11 cellular contexts compared by ENCODE assay signal in the genomic region with DNA sequence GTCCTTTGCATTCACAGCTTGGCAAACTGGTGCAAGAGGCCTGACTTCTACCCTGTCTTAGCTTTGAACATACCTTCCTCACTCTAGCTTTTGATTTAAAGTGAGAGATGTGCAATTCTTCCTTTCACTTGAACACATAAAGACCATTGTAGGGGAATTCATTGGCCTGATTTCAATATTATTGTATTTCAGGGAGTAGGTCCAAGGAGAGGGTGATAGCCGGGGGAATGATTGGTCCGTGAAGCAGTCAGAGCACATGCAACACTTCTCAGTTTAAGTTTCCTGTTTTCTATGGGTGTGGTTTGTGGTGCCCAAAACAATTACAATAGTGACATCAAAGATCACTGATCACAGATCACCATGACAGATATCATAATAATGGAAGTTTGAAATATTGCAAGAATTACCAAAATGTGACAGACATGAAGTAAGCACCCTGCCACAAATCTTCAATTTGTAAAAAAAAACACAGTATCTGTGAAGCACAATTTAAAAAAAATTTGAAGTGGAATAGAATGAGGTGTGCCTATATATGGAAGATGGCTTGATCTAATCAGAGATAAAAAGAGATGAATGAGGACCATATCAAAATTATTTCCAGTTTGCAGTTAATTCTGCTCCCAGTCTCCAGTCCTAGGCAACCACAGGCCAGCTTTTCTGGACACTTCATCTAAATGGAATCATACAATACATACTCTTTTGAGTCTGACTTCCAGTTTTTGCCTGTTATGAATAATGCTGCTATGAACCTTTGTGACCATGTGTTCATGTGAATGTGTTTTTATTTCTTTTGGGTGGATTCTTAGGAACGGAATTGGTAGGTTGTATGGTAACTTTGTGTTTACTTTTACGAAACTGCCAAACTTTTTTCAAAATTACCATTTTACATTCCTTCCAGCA. TPM values are rescaled to one million over a fixed set of nuclear protein-coding genes. Genes with fewer than 3 reads are reported as not detected.
DNase-seq lines count a peak whose midpoint lies in the region; ATAC-seq and TF ChIP-seq lines count a peak whose summit lies in the region.
"Had no signal": no experiment of that assay in that cellular context is flagged by ENCODE, and none has a peak within 500 bp of the region (broad histone marks: within the 10 kb centered on the region; RNA-seq: fewer than 3 reads in every experiment).

No MANE protein-coding gene starts in this region.

- no peak overlapping the region for H3K4me3 ChIP-seq in BLaER1
- no peak overlapping the region for H3K4me3 ChIP-seq in mesenchymal stem cell (ENCODE audit: insufficient read depth in 1 of 2, low read depth in 1 of 2, low read length in 2 of 2)
- H3K4me3 ChIP-seq: psoas muscle had no signal

- no peak overlapping the region for H3K4me3 Mint-ChIP-seq in H9
- H3K4me3 Mint-ChIP-seq in activated T-cell treated with anti-CD3 and anti-CD28 coated beads, Interleukin-2, amount 50 U/mL, for 72 hours = peak overlapping the region in 1 of 2 donors; percentile 73

- H3K4me1 Mint-ChIP-seq in H9 = peaks cover 29 to 34% of the 10 kb centered on the region in 2 experiments
- peaks cover 76% of the 10 kb centered on the region for H3K4me1 Mint-ChIP-seq in activated T-cell treated with anti-CD3 and anti-CD28 coated beads, Interleukin-2, amount 50 U/mL, for 72 hours (ENCODE audit: low read depth)

- H2AFZ ChIP-seq in H9 (ENCODE audit: low read length) = no peak overlapping the region
- no peak overlapping the region for H2AFZ ChIP-seq in mesenchymal stem cell (ENCODE audit: low read depth, low read length)

- peaks cover 12% of the 10 kb centered on the region for H3K9me3 ChIP-seq in BLaER1
- H3K9me3 ChIP-seq in H9 (ENCODE audit: control insufficient read depth, low read depth, low read length) = no peaks in the 10 kb centered on the region
- H3K9me3 ChIP-seq in mesenchymal stem cell (ENCODE audit: control insufficient read depth, low read length) = no peaks in the 10 kb centered on the region
- H3K9me3 ChIP-seq: psoas muscle had no signal

- H3K14ac ChIP-seq in H9 (ENCODE audit: insufficient read depth, low read length) = no peak overlapping the region
- no peak overlapping the region for H3K14ac ChIP-seq in mesenchymal stem cell (ENCODE audit: low read length in 2 of 2)

- peaks cover 30% of the 10 kb centered on the region for H3K4me1 ChIP-seq in BLaER1
- peaks cover 5% of the 10 kb centered on the region; the same call in 1 of the 2 replicates for H3K4me1 ChIP-seq in H9 (ENCODE audit: insufficient read depth, low read length)
- peaks cover 2% of the 10 kb centered on the region for H3K4me1 ChIP-seq in mesenchymal stem cell (ENCODE audit: control insufficient read depth, insufficient read depth, low read depth, low read length)

- no peaks in the 10 kb centered on the region for H3K23me2 ChIP-seq in H9 (ENCODE audit: insufficient read length, low read depth, low read length, poor library complexity, severe bottlenecking)

- H3K18ac ChIP-seq in H9 (ENCODE audit: insufficient read length, low read depth, low read length) = no peak overlapping the region
- no peak overlapping the region for H3K18ac ChIP-seq in mesenchymal stem cell (ENCODE audit: low read depth in 1 of 2, low read length in 2 of 2)

- H3K4me2 ChIP-seq in BLaER1 (peak overlapping the region; percentile 10; the same call in 1 of the 2 replicates), H9 (ENCODE audit: insufficient read depth, insufficient read length, low read length) (no peak overlapping the region), mesenchymal stem cell (ENCODE audit: low read length, poor library complexity, severe bottlenecking) (no peak overlapping the region)

- no peak overlapping the region for H4K5ac ChIP-seq in H9 (ENCODE audit: insufficient read length, low read depth, low read length)

- no peak overlapping the region for H3K4ac ChIP-seq in H9 (ENCODE audit: low read depth, low read length)
- H3K4ac ChIP-seq in mesenchymal stem cell (ENCODE audit: low read depth in 1 of 2, low read length in 2 of 2) = no peak overlapping the region

- peak; percentile 79 to 82 for ATAC-seq in activated T-cell treated with anti-CD3 and anti-CD28 coated beads, Interleukin-2, amount 50 U/mL, for 72 hours (replicated peaks in 1 of 2)

- H3K36me3 ChIP-seq in BLaER1 (peaks cover 8% of the 10 kb centered on the region; the same call in 1 of the 2 replicates), mesenchymal stem cell (ENCODE audit: control insufficient read depth in 1 of 2, insufficient read depth in 2 of 2, low read depth in 1 of 2, low read length in 2 of 2) (peaks cover 2 to 5% of the 10 kb centered on the region in 2 experiments)

- WGBS in H9 (ENCODE audit: extremely low coverage, insufficient read length, low lambda C conversion rate) = no CpG with 5 or more reads among the region's 4 CpGs
- WGBS in mesenchymal stem cell = no CpG with 5 or more reads among the region's 4 CpGs

- no peaks in the 10 kb centered on the region for H3K79me2 ChIP-seq in H9 (ENCODE audit: insufficient read depth, low read length)

- H3K27me3 ChIP-seq in BLaER1 (no peaks in the 10 kb centered on the region), H9 (ENCODE audit: insufficient read depth, low read length) (no peaks in the 10 kb centered on the region), mesenchymal stem cell (ENCODE audit: control insufficient read depth in 1 of 2, insufficient read depth in 1 of 2, low read length in 2 of 2) (no peaks in the 10 kb centered on the region)

- H2AK5ac ChIP-seq in H9 (ENCODE audit: insufficient read length, low read length) = no peak overlapping the region
- H2AK5ac ChIP-seq in mesenchymal stem cell (ENCODE audit: low read length, severe bottlenecking) = no peak overlapping the region

- H2BK12ac ChIP-seq in H9 (ENCODE audit: insufficient read length, low read depth, low read length) (no peak overlapping the region), mesenchymal stem cell (ENCODE audit: low read length in 2 of 2) (no peak overlapping the region)

- H2BK5ac ChIP-seq in H9 (ENCODE audit: insufficient read length, low read length) = no peak overlapping the region
- H2BK5ac ChIP-seq in mesenchymal stem cell (ENCODE audit: low read depth, low read length, poor library complexity, severe bottlenecking) = no peak overlapping the region

- H3K27ac ChIP-seq in BLaER1 (no peak overlapping the region), H9 (ENCODE audit: insufficient read length, low read depth, low read length) (no peak overlapping the region), mesenchymal stem cell (ENCODE audit: low read length, poor library complexity, severe bottlenecking) (no peak overlapping the region)
- H3K27ac ChIP-seq: psoas muscle, VCaP had no signal

- H3K36me3 Mint-ChIP-seq in H9 (ENCODE audit: insufficient read depth in 1 of 3, low read depth in 3 of 3) = peaks cover 10 to 27% (median 14%) of the 10 kb centered on the region in 3 experiments
- H3K36me3 Mint-ChIP-seq in activated T-cell treated with anti-CD3 and anti-CD28 coated beads, Interleukin-2, amount 50 U/mL, for 72 hours (ENCODE audit: insufficient read depth in 2 of 2) = peaks cover 29 to 44% of the 10 kb centered on the region in 2 donors

- H4K8ac ChIP-seq in H9 (replicated peaks; ENCODE audit: insufficient read length, low read depth, low read length) = no peak overlapping the region
- no peak overlapping the region for H4K8ac ChIP-seq in mesenchymal stem cell (ENCODE audit: low read length)

- no peaks in the 10 kb centered on the region for H3K27me3 Mint-ChIP-seq in H9 (ENCODE audit: low read depth)
- H3K27me3 Mint-ChIP-seq in activated T-cell treated with anti-CD3 and anti-CD28 coated beads, Interleukin-2, amount 50 U/mL, for 72 hours (ENCODE audit: low read depth) = no peaks in the 10 kb centered on the region

- H3K23ac ChIP-seq in H9 (ENCODE audit: insufficient read length, low read depth, low read length) (no peak overlapping the region), mesenchymal stem cell (ENCODE audit: low read length in 2 of 2) (no peak overlapping the region)

- H2BK15ac ChIP-seq in H9 (ENCODE audit: low read depth, low read length) (no peak overlapping the region), mesenchymal stem cell (ENCODE audit: low read depth, poor library complexity, severe bottlenecking) (no peak overlapping the region)

- H3K79me1 ChIP-seq in H9 (ENCODE audit: insufficient read depth, low read depth, low read length, poor library complexity, severe bottlenecking) = no peaks in the 10 kb centered on the region
- no peaks in the 10 kb centered on the region for H3K79me1 ChIP-seq in mesenchymal stem cell (replicated peaks; ENCODE audit: low read length, poor library complexity, severe bottlenecking)

- no peak overlapping the region for H3K56ac ChIP-seq in H9 (ENCODE audit: insufficient read length, low read depth, low read length)

- peaks cover 10 to 21% of the 10 kb centered on the region in 2 experiments for H3K9me3 Mint-ChIP-seq in H9
- peaks cover 2 to 15% of the 10 kb centered on the region in 2 donors for H3K9me3 Mint-ChIP-seq in activated T-cell treated with anti-CD3 and anti-CD28 coated beads, Interleukin-2, amount 50 U/mL, for 72 hours

- DNase-seq in H9 = no peak
- DNase-seq in activated T-cell treated with anti-CD3 and anti-CD28 coated beads, Interleukin-2, amount 50 U/mL, for 72 hours = peak; percentile 33 to 56
- DNase-seq in mesenchymal stem cell = no peak
- DNase-seq in amygdala (lab: John Stamatoyannopoulos, UW) = no peak
- DNase-seq in dedifferentiated amniotic fluid mesenchymal stem cell (ENCODE audit: extremely low spot score) = no peak
- DNase-seq in NCI-H1417 treated with DMSO at 0.1 percent for 48 hours (lab: John Stamatoyannopoulos, UW) = no peak
- no peak for DNase-seq in NCI-H526 (lab: John Stamatoyannopoulos, UW)
- DNase-seq: NCI-H1105, psoas muscle had no signal

- no peak overlapping the region for H3T11ph ChIP-seq in H9 (ENCODE audit: low read length)

- H4K91ac ChIP-seq in H9 (ENCODE audit: insufficient read length, low read depth, low read length) (no peak overlapping the region), mesenchymal stem cell (ENCODE audit: low read length) (no peak overlapping the region)

- H4K20me1 ChIP-seq in BLaER1 (no peaks in the 10 kb centered on the region), H9 (ENCODE audit: control insufficient read depth, insufficient read depth, insufficient read length) (no peaks in the 10 kb centered on the region)

- H3K9ac ChIP-seq in BLaER1 (no peak overlapping the region), H9 (ENCODE audit: extremely low read depth, insufficient read length, low read length) (no peak overlapping the region), mesenchymal stem cell (ENCODE audit: low read length) (peak overlapping the region; percentile 11)

- H3K27ac Mint-ChIP-seq in H9 = peak overlapping the region in 2 of 3 experiments; percentile 22 to 42; a peak in 3 of 7 replicates
- peak overlapping the region; percentile 91 for H3K27ac Mint-ChIP-seq in activated T-cell treated with anti-CD3 and anti-CD28 coated beads, Interleukin-2, amount 50 U/mL, for 72 hours

- H2BK120ac ChIP-seq in H9 (ENCODE audit: low read depth, low read length, poor library complexity, severe bottlenecking) (no peak overlapping the region), mesenchymal stem cell (ENCODE audit: low read depth, low read length) (no peak overlapping the region)

- no peak for TF ChIP-seq CTCF in H9 (conservative IDR thresholded peaks at IDR 0.05)

- no peak overlapping the region for H2BK20ac ChIP-seq in H9 (ENCODE audit: low read depth, low read length, poor library complexity, severe bottlenecking)

RNA-seq across cellular contexts. Expression of a gene that starts 23.2 kb away (rescaled TPM):
- total RNA-seq in H9 (2021) = 13.4 and 13.9 TPM in 2 replicates
- total RNA-seq in activated T-cell treated with anti-CD3 and anti-CD28 coated beads, Interleukin-2, amount 50 U/mL, for 72 hours = 10 to 100 TPM; 37.7 to 44.9 TPM
- polyA plus RNA-seq in mesenchymal stem cell (2013, experiment 1 of 2) = 8.5 TPM
- 7.8 TPM for polyA plus RNA-seq in mesenchymal stem cell (2013, experiment 2 of 2)

RNA-seq across cellular contexts. Expression of a gene that starts 30.0 kb away (rescaled TPM):
- total RNA-seq in H9 (2021) = 9.1 and 9.8 TPM in 2 replicates
- 1 to 10 TPM in 1 of 2 donors, under 1 TPM in 1; 0.65 to 1.5 TPM for total RNA-seq in activated T-cell treated with anti-CD3 and anti-CD28 coated beads, Interleukin-2, amount 50 U/mL, for 72 hours
- polyA plus RNA-seq in mesenchymal stem cell (2013, experiment 1 of 2) = 6.2 TPM
- polyA plus RNA-seq in mesenchymal stem cell (2013, experiment 2 of 2) = 6.5 TPM

Comparison
In these comparisons a context has a peak if more than half of its experiments do, and no peak if none do; other contexts are left out.
1. DNase-seq: peak in activated T-cell treated with anti-CD3 and anti-CD28 coated beads, Interleukin-2, amount 50 U/mL, for 72 hours (2 of 2); none in H9 (single experiment), mesenchymal stem cell (single experiment), amygdala (0 of 56), dedifferentiated amniotic fluid mesenchymal stem cell (single experiment), NCI-H1417 treated with DMSO at 0.1 percent for 48 hours (single experiment) and NCI-H526 (0 of 2).